9 cellular contexts compared by ENCODE assay signal in genomic region chr3:186099178-186099577, GRCh38. TPM values are rescaled to one million over a fixed set of nuclear protein-coding genes. Genes with fewer than 3 reads are reported as not detected.
DNase-seq lines count a peak whose midpoint lies in the region; ATAC-seq, FAIRE-seq and TF ChIP-seq lines count a peak whose summit lies in the region.
"Had no signal": no experiment of that assay in that cellular context is flagged by ENCODE, and none has a peak within 500 bp of the region (broad histone marks: within the 10 kb centered on the region; RNA-seq: fewer than 3 reads in every experiment).

No MANE protein-coding gene starts in this region.

- no peak overlapping the region for H3K4ac ChIP-seq in H9 (ENCODE audit: low read depth, low read length)

- H3K23ac ChIP-seq in H9 (ENCODE audit: insufficient read length, low read depth, low read length): no peak overlapping the region

- no peaks in the 10 kb centered on the region for H3K79me1 ChIP-seq in H9 (ENCODE audit: insufficient read depth, low read depth, low read length, poor library complexity, severe bottlenecking)

- intact Hi-C loops in K562 (cut with micrococcal nuclease): no loop called here

- no peak overlapping the region for H3K56ac ChIP-seq in H9 (ENCODE audit: insufficient read length, low read depth, low read length)

- ATAC-seq in K562 (no peak), lung (ENCODE audit: insufficient read depth, low FRiP score) (no peak), HG02642 (IDR thresholded peaks at IDR 0.05; ENCODE audit: poor library complexity, unreplicated experiment) (no peak)

- H3K9me3 ChIP-seq in AG04450 (ENCODE audit: control insufficient read depth, insufficient read depth, low read length): no peaks in the 10 kb centered on the region
- no peaks in the 10 kb centered on the region for H3K9me3 ChIP-seq in K562 (replicated peaks; ENCODE audit: control insufficient read depth, insufficient read depth, low read depth, low read length)
- H3K9me3 ChIP-seq in lung (ENCODE audit: control insufficient read depth in 2 of 2, insufficient read depth in 1 of 2, low read length in 1 of 2): no peaks in the 10 kb centered on the region
- H3K9me3 ChIP-seq in H9 (ENCODE audit: control insufficient read depth, low read depth, low read length): no peaks in the 10 kb centered on the region
- H3K9me3 ChIP-seq in Peyer's patch: no peaks in the 10 kb centered on the region

- DNase-seq in AG04450 (ENCODE audit: low read depth, low spot score) (peak; percentile 45), NCI-H1092 (lab: John Stamatoyannopoulos, UW) (peak; percentile 29), K562 (ENCODE audit: extremely low read depth in 1 of 4, low spot score in 3 of 4) (no peak), lung (ENCODE audit: low spot score) (peak; percentile 53), H9 (no peak), Peyer's patch (no peak), germinal center (ENCODE audit: low spot score) (no peak)
- DNase-seq: activated naive CD4-positive, alpha-beta T cell treated with anti-CD3 and anti-CD28 coated beads, Interleukin-2, amount 50 U/mL, for 16 hours had no signal

- no peaks in the 10 kb centered on the region for H3K27me3 ChIP-seq in AG04450 (ENCODE audit: control insufficient read depth, insufficient read depth, low read length)
- no peaks in the 10 kb centered on the region for H3K27me3 ChIP-seq in K562 (ENCODE audit: control insufficient read depth in 2 of 2, insufficient read depth in 2 of 2, low read length in 2 of 2)
- no peaks in the 10 kb centered on the region for H3K27me3 ChIP-seq in lung (ENCODE audit: control insufficient read depth, insufficient read depth)
- H3K27me3 ChIP-seq in H9 (ENCODE audit: insufficient read depth, low read length): peaks cover 3% of the 10 kb centered on the region; the same call in 1 of the 2 replicates
- H3K27me3 ChIP-seq in Peyer's patch: no peaks in the 10 kb centered on the region

- H4K91ac ChIP-seq in H9 (ENCODE audit: insufficient read length, low read depth, low read length): no peak overlapping the region

- no peak overlapping the region for H3K14ac ChIP-seq in H9 (ENCODE audit: insufficient read depth, low read length)

- peaks cover 15 to 23% of the 10 kb centered on the region in 2 experiments; a peak in 4 of 5 replicates for H3K4me1 ChIP-seq in K562 (replicated peaks in 1 of 2; ENCODE audit: control insufficient read depth in 2 of 2, insufficient read depth in 2 of 2, low read length in 2 of 2)
- peaks cover 5 to 9% of the 10 kb centered on the region in 2 donors for H3K4me1 ChIP-seq in lung (ENCODE audit: control insufficient read depth in 2 of 2, insufficient read depth in 2 of 2, low read length in 2 of 2)
- peaks cover 6% of the 10 kb centered on the region; the same call in 1 of the 2 replicates for H3K4me1 ChIP-seq in H9 (ENCODE audit: insufficient read depth, low read length)
- peaks cover 0 to 26% (median 2%) of the 10 kb centered on the region in 4 donors for H3K4me1 ChIP-seq in Peyer's patch

- H2AFZ ChIP-seq in K562 (ENCODE audit: low read depth, low read length) (no peak overlapping the region), H9 (ENCODE audit: low read length) (no peak overlapping the region)

- no peak overlapping the region for H3K4me3 ChIP-seq in AG04450 (ENCODE audit: low read depth, low read length)
- no peak overlapping the region for H3K4me3 ChIP-seq in K562
- H3K4me3 ChIP-seq in lung: no peak overlapping the region
- no peak overlapping the region for H3K4me3 ChIP-seq in Peyer's patch

- POLR2A ChIA-PET in AG04450 (lab: Yijun Ruan, JAX) (interaction anchor here (0.6 to 1.8 kb wide), 2 partner anchors 10 to 725 kb away, joined by 3 to 4 read pairs; partner anchors contain the start of gene ETV5), K562 (lab: Yijun Ruan, JAX) (interaction anchor here (0.6 to 1.6 kb wide), 2 partner anchors 10 to 81 kb away, joined by 5 to 6 read pairs; partner anchors contain the start of gene ETV5)

- H3K9me3 Mint-ChIP-seq in H9: no peaks in the 10 kb centered on the region

- H3K4me1 Mint-ChIP-seq in H9: peaks cover 38 to 42% of the 10 kb centered on the region in 2 experiments

- H3K27ac Mint-ChIP-seq in H9: no peak overlapping the region; a peak in 1 of 7 replicates

- H3K9me1 ChIP-seq in K562 (ENCODE audit: control insufficient read depth, insufficient read depth, low read length): no peaks in the 10 kb centered on the region

- no peak for TF ChIP-seq CTCF in AG04450 (IDR thresholded peaks at IDR 0.05; ENCODE audit: low read depth, low read length)
- TF ChIP-seq CTCF in K562 (IDR thresholded peaks at IDR 0.05 in 2 of 3, conservative IDR thresholded peaks at IDR 0.05 in 1 of 3; ENCODE audit: insufficient read depth in 2 of 3, low read depth in 1 of 3, low read length in 3 of 3): no peak
- TF ChIP-seq CTCF in lung (IDR thresholded peaks at IDR 0.05; ENCODE audit: control extremely low read depth, extremely low read depth): no peak
- TF ChIP-seq CTCF in H9 (conservative IDR thresholded peaks at IDR 0.05): no peak
- no peak for TF ChIP-seq CTCF in Peyer's patch (IDR thresholded peaks at IDR 0.05)

- no peak overlapping the region for H3K18ac ChIP-seq in H9 (ENCODE audit: insufficient read length, low read depth, low read length)

- H3K79me2 ChIP-seq in K562 (ENCODE audit: control insufficient read depth, insufficient read depth, low read length) (no peaks in the 10 kb centered on the region), H9 (ENCODE audit: insufficient read depth, low read length) (no peaks in the 10 kb centered on the region)

- no peak overlapping the region for H3T11ph ChIP-seq in H9 (ENCODE audit: low read length)

- H2AK5ac ChIP-seq in H9 (ENCODE audit: insufficient read length, low read length): no peak overlapping the region

- TF ChIP-seq RAD21 in K562 (CRISPR knock-in tag; conservative IDR thresholded peaks at IDR 0.05 in 1 of 2, IDR thresholded peaks at IDR 0.05 in 1 of 2): no peak

- CTCF ChIA-PET in AG04450 (lab: Charles Lee): interaction anchor here (0.6 to 1.7 kb wide), 3 partner anchors 116 to 160 kb away, joined by 4 to 12 read pairs (median 7); no protein-coding TSS in a partner anchor
- CTCF ChIA-PET in K562 (lab: Yijun Ruan, JAX; ENCODE audit: low intra/inter-chr PET ratio): no interaction called here

- no peak overlapping the region for H2BK12ac ChIP-seq in H9 (ENCODE audit: insufficient read length, low read depth, low read length)

- no peak for TF ChIP-seq POLR2A in K562 (conservative IDR thresholded peaks at IDR 0.05)
- TF ChIP-seq POLR2A in Peyer's patch (IDR thresholded peaks at IDR 0.05): no peak

- H4K5ac ChIP-seq in H9 (ENCODE audit: insufficient read length, low read depth, low read length): no peak overlapping the region

- peaks cover 4% of the 10 kb centered on the region for H3K23me2 ChIP-seq in H9 (ENCODE audit: insufficient read length, low read depth, low read length, poor library complexity, severe bottlenecking)

- H2BK15ac ChIP-seq in H9 (ENCODE audit: low read depth, low read length): no peak overlapping the region

- no peak overlapping the region for H4K8ac ChIP-seq in H9 (replicated peaks; ENCODE audit: insufficient read length, low read depth, low read length)

- H2BK20ac ChIP-seq in H9 (ENCODE audit: low read depth, low read length, poor library complexity, severe bottlenecking): no peak overlapping the region

- H3K36me3 ChIP-seq in K562 (ENCODE audit: control insufficient read depth, insufficient read depth, low read length) (peaks cover 6% of the 10 kb centered on the region; the same call in 1 of the 3 replicates), lung (ENCODE audit: control insufficient read depth in 2 of 2, insufficient read depth in 2 of 2, low read length in 2 of 2) (peaks cover 0 to 2% of the 10 kb centered on the region in 2 donors), Peyer's patch (no peaks in the 10 kb centered on the region)

- H3K4me3 Mint-ChIP-seq in H9: peak overlapping the region in 1 of 2 experiments; percentile 86; a peak in 2 of 5 replicates

- TF ChIP-seq EP300 in K562 (IDR thresholded peaks at IDR 0.05; ENCODE audit: low read length): no peak

- FAIRE-seq in K562 (lab: Jason Lieb, UNC): no peak

- H3K36me3 Mint-ChIP-seq in H9 (ENCODE audit: insufficient read depth in 1 of 3, low read depth in 3 of 3): peaks cover 0 to 18% (median 0%) of the 10 kb centered on the region in 3 experiments; a peak in 2 of 7 replicates

- H2BK5ac ChIP-seq in H9 (ENCODE audit: insufficient read length, low read length): no peak overlapping the region

- H3K4me2 ChIP-seq in K562 (ENCODE audit: insufficient read depth, low read length) (no peak overlapping the region), H9 (ENCODE audit: insufficient read depth, insufficient read length, low read length) (no peak overlapping the region)

- no peak overlapping the region for H2BK120ac ChIP-seq in H9 (ENCODE audit: low read depth, low read length, poor library complexity, severe bottlenecking)

- in situ Hi-C loops in K562 (cut with MboI): no loop called here

- H3K9ac ChIP-seq in K562 (ENCODE audit: insufficient read depth in 1 of 2, low read depth in 2 of 2, low read length in 2 of 2) (no peak overlapping the region), H9 (ENCODE audit: extremely low read depth, insufficient read length, low read length) (no peak overlapping the region)

- H3K27ac ChIP-seq in AG04450 (ENCODE audit: low read depth, low read length) (no peak overlapping the region), K562 (ENCODE audit: extremely low read depth, low read depth, low read length) (no peak overlapping the region), lung (ENCODE audit: low read depth in 1 of 2, low read length in 1 of 2) (no peak overlapping the region), H9 (ENCODE audit: insufficient read length, low read depth, low read length) (no peak overlapping the region), Peyer's patch (no peak overlapping the region)

- 71% methylated on average over 5 of the region's 5 CpGs for WGBS in K562 (ENCODE audit: insufficient coverage, low coverage, missing lambda C conversion rate)
- WGBS in lung, 2 donors: 52 to 70% methylated on average over 5 of the region's 5 CpGs
- no CpG with 5 or more reads among the region's 5 CpGs for WGBS in H9 (ENCODE audit: extremely low coverage, insufficient read length, low lambda C conversion rate)

- no TSS peak for BruUV-seq in K562 (replicated peaks; lab: Mats Ljungman, UMichigan)

- H3K27me3 Mint-ChIP-seq in H9 (ENCODE audit: low read depth): peaks cover 92% of the 10 kb centered on the region

- H4K20me1 ChIP-seq in K562 (replicated peaks; ENCODE audit: control insufficient read depth, insufficient read depth, low read length) (no peaks in the 10 kb centered on the region), H9 (ENCODE audit: control insufficient read depth, insufficient read depth, insufficient read length) (no peaks in the 10 kb centered on the region)

RNA-seq across cellular contexts. Expression of gene ETV5, which starts 9.7 kb away (rescaled TPM):
- 28.6 and 33.7 TPM in 2 replicates for polyA plus RNA-seq in AG04450 (2011; rRNA removed)
- polyA minus RNA-seq in AG04450 (2011; rRNA and poly(A)+ RNA removed): 53.2 and 69.5 TPM in 2 replicates
- 33.1 and 48.0 TPM in 2 replicates for total RNA-seq in K562 (2011; cell fraction: chromatin; rRNA removed; ENCODE audit: low replicate concordance)
- total RNA-seq in K562 (2011; cell fraction: nucleolus; rRNA removed): 14.3 and 15.1 TPM in 2 replicates
- 24.0 and 42.4 TPM in 2 replicates for total RNA-seq in K562 (2011; cell fraction: nucleoplasm; rRNA removed)
- total RNA-seq in K562 (2014; rRNA removed): 18.4 and 18.8 TPM in 2 replicates
- total RNA-seq in K562 (2014; rRNA removed; fragmentation: Illumina TruSeq; extraction: Trizol): 18.2 and 23.6 TPM in 2 replicates
- 9.6 and 9.8 TPM in 2 replicates for total RNA-seq in K562 (2015; rRNA removed; fragmentation: Illumina TruSeq; extraction: Trizol)
- total RNA-seq in K562 (2021): 22.2 and 25.9 TPM in 2 replicates
- 9.4 and 18.0 TPM in 2 replicates for polyA plus RNA-seq in K562 (2011; rRNA removed)
- polyA plus RNA-seq in K562 (2011; cell fraction: cytosol; rRNA removed): 10.5 and 11.5 TPM in 2 replicates
- 10.1 and 12.7 TPM in 2 replicates for polyA plus RNA-seq in K562 (2011; cell fraction: nucleus; rRNA removed)
- polyA plus RNA-seq in K562 (2012): 16.9 and 20.9 TPM in 2 replicates
- 14.5 and 16.1 TPM in 2 replicates for polyA plus RNA-seq in K562 (2014; fragmentation: Illumina TruSeq; extraction: Trizol)
- polyA plus RNA-seq in K562 (2014; fragmentation: Nextera tagmentation; extraction: Ambion mirVana): 10 to 100 TPM in 1 of 2 experiments, 1 to 10 TPM in 1; 9.2 to 12.6 TPM
- polyA plus RNA-seq in K562 (2014; rRNA removed): 13.7 and 15.9 TPM in 2 replicates
- 12.8 and 21.7 TPM in 2 replicates for polyA minus RNA-seq in K562 (2011; rRNA and poly(A)+ RNA removed)
- polyA minus RNA-seq in K562 (2011; cell fraction: cytosol; rRNA and poly(A)+ RNA removed): 13.2 and 16.8 TPM in 2 replicates
- polyA minus RNA-seq in K562 (2011; cell fraction: nucleus; rRNA and poly(A)+ RNA removed): 10.9 and 11.0 TPM in 2 replicates
- total RNA-seq in lung: 10 to 100 TPM; 32.5 to 53.9 TPM
- 10 to 100 TPM; 12.5 to 13.5 TPM for polyA plus RNA-seq in lung
- 7.7 and 8.0 TPM in 2 replicates for total RNA-seq in H9 (2021)
- 1 to 10 TPM; 4.1 to 5.3 (median 4.8) TPM for total RNA-seq in Peyer's patch

Comparison
In these comparisons a context has a peak if more than half of its experiments do, and no peak if none do; other contexts are left out.
1. DNase-seq: peak in AG04450 (single experiment), NCI-H1092 (single experiment) and lung (single experiment); none in K562 (0 of 4), H9 (single experiment), Peyer's patch (0 of 3) and germinal center (single experiment).